ENCODE assay signal across 8 cellular contexts in the genomic region with DNA sequence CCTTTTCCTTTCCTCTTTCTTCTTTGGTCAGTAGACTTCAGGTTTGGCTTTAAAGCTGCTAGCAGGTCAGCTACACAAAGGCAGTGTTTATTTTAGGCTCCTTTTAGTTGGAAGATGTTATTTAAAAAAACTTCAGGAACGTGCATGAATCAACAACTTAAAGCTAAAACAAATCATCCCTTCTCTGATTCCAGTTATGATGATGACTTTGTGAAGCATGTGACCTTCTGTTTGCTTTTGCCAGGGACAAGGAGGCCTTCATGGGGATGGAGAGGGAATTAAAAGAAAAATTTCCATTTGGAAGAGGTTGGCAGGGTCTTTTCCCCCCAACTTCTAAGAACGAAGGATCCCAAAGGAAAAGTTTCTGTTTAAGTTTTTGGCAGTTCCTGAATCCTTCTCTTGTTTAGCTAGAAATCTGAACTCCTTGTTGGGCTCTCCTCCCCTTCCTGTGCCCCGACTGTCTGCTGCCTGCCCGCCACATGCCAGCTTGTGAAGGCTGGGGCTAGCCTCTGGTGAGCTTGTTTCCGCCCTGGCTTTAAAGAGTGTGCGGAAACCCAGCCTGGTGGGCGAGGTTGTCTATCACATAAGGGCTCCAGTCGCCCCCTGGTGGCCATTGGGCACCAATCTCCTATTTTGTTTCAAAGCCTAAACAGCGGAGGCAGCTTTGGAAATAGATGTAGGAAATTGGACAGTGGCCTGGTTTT. TPM values are rescaled to one million over a fixed set of nuclear protein-coding genes. Genes with fewer than 3 reads are reported as not detected.
DNase-seq lines count a peak whose midpoint lies in the region; ATAC-seq and TF ChIP-seq lines count a peak whose summit lies in the region.

No MANE protein-coding gene starts in this region.

- peaks cover 32% of the 10 kb centered on the region for H4K20me1 ChIP-seq in osteoblast (ENCODE audit: insufficient read depth, low read length)

- H3K27ac ChIP-seq in osteoblast (ENCODE audit: low read depth, low read length): peak overlapping the region; percentile 42
- H3K27ac ChIP-seq in temporal lobe (ENCODE audit: low read depth, low read length): peak overlapping the region; percentile 27

- H3K79me2 ChIP-seq in osteoblast (ENCODE audit: insufficient read depth, low read length): peaks cover 23% of the 10 kb centered on the region

- peaks cover 15% of the 10 kb centered on the region for H3K4me1 ChIP-seq in osteoblast (ENCODE audit: insufficient read depth, low read length)

- TF ChIP-seq CTCF in GM12864 (IDR thresholded peaks at IDR 0.05; ENCODE audit: low read depth, low read length, missing control alignments): peak; percentile 79
- TF ChIP-seq CTCF in fibroblast of the aortic adventitia (IDR thresholded peaks at IDR 0.05; ENCODE audit: insufficient read depth, low read length): peak; percentile 84
- TF ChIP-seq CTCF in osteoblast (IDR thresholded peaks at IDR 0.05; ENCODE audit: extremely low read depth, low read depth, low read length): peak; percentile 92

- DNase-seq in GM12864 (ENCODE audit: low read depth) (peak; percentile 74), LHCN-M2 (ENCODE audit: low read depth) (peak; percentile 79), SHP77 (lab: John Stamatoyannopoulos, UW) (peak; percentile 84 to 97), fibroblast of the aortic adventitia (ENCODE audit: low read depth) (peak; percentile 87), osteoblast (ENCODE audit: insufficient read length, low spot score, missing footprints) (peak; percentile 98)
- DNase-seq in activated effector memory CD4-positive, alpha-beta T cell treated with Interleukin-2 at 50 U/mL for 16 hours: peak; percentile 80

- H3K4me3 ChIP-seq in GM12864 (ENCODE audit: low read depth, low read length): no peak overlapping the region
- H3K4me3 ChIP-seq in fibroblast of the aortic adventitia (ENCODE audit: low read depth, low read length): no peak overlapping the region
- no peak overlapping the region for H3K4me3 ChIP-seq in osteoblast (ENCODE audit: insufficient read depth, low read length)

- peak overlapping the region; percentile 6 for H3K4me2 ChIP-seq in osteoblast (ENCODE audit: insufficient read depth, low read length)

- no peak for ATAC-seq in HG02973 (IDR thresholded peaks at IDR 0.05; ENCODE audit: unreplicated experiment)

- peaks cover 81% of the 10 kb centered on the region for H3K36me3 ChIP-seq in osteoblast (ENCODE audit: insufficient read depth, low read length)

- no peaks in the 10 kb centered on the region for H3K9me3 ChIP-seq in osteoblast (ENCODE audit: low read depth, low read length)

- H3K27me3 ChIP-seq in osteoblast (ENCODE audit: insufficient read depth, low read length): no peaks in the 10 kb centered on the region

- H2AFZ ChIP-seq in osteoblast (ENCODE audit: low read length): no peak overlapping the region

RNA-seq across cellular contexts. Expression of gene ATP8B2, which starts 9.5 kb away (rescaled TPM):
- total RNA-seq in LHCN-M2 (2014; rRNA removed): 59.2 and 64.9 TPM in 2 replicates
- polyA plus RNA-seq in LHCN-M2 (2012): 30.7 TPM
- 58.3 and 231 TPM in 2 replicates for total RNA-seq in fibroblast of the aortic adventitia (ENCODE audit: low replicate concordance)
- total RNA-seq in osteoblast: 146 and 162 TPM in 2 replicates
- 18.2 TPM for total RNA-seq in temporal lobe

RNA-seq across cellular contexts. Expression of gene AQP10, which starts 13.9 kb away (rescaled TPM):
- not detected in 2 replicates for total RNA-seq in LHCN-M2 (2014; rRNA removed)
- not detected for polyA plus RNA-seq in LHCN-M2 (2012)
- not detected in 2 replicates for total RNA-seq in fibroblast of the aortic adventitia (ENCODE audit: low replicate concordance)
- total RNA-seq in osteoblast: not detected in 2 replicates
- not detected for total RNA-seq in temporal lobe
